In genomic region chr3:47016934-47017435, GRCh38 we compare ENCODE assay signal across 8 cellular contexts. TPM values are rescaled to one million over a fixed set of nuclear protein-coding genes. Genes with fewer than 3 reads are reported as not detected.
DNase-seq lines count a peak whose midpoint lies in the region; ATAC-seq and TF ChIP-seq lines count a peak whose summit lies in the region.

No MANE protein-coding gene starts in this region.

- H4K20me1 ChIP-seq in Karpas-422 (ENCODE audit: insufficient read depth, low read depth, low read length) = peaks cover 8% of the 10 kb centered on the region; the same call in 1 of the 2 replicates

- H3K4me3 Mint-ChIP-seq in nephron = no peak overlapping the region

- peaks cover 11% of the 10 kb centered on the region for H3K4me1 Mint-ChIP-seq in nephron

- peaks cover 14% of the 10 kb centered on the region for H3K36me3 ChIP-seq in Karpas-422 (ENCODE audit: insufficient read depth, low read length)

- no peak overlapping the region for H3K4me3 ChIP-seq in Karpas-422 (ENCODE audit: low read length)

- H3K4me2 ChIP-seq in Karpas-422 (ENCODE audit: low read depth, low read length, poor library complexity, severe bottlenecking) = peak overlapping the region; percentile 48

- H3K79me2 ChIP-seq in Karpas-422 (ENCODE audit: low read length) = peaks cover 12% of the 10 kb centered on the region; the same call in 1 of the 2 replicates

- H3K27me3 ChIP-seq in Karpas-422 (ENCODE audit: low read length) = no peaks in the 10 kb centered on the region

- no peaks in the 10 kb centered on the region for H3K27me3 Mint-ChIP-seq in nephron (ENCODE audit: low read depth)

- H3K4me1 ChIP-seq in Karpas-422 (ENCODE audit: low read length) = peaks cover 53% of the 10 kb centered on the region

- peaks cover 45% of the 10 kb centered on the region for H3K36me3 Mint-ChIP-seq in nephron (ENCODE audit: low read depth)

- H3K27ac Mint-ChIP-seq in nephron = peak overlapping the region; percentile 38 to 50 (median 39)

- no peaks in the 10 kb centered on the region for H3K9me3 ChIP-seq in Karpas-422 (ENCODE audit: low read length)

- no peak overlapping the region for H2AFZ ChIP-seq in Karpas-422 (ENCODE audit: low read length)

- peak overlapping the region; percentile 45 for H3K9ac ChIP-seq in Karpas-422 (ENCODE audit: low read length)

- H3K9me3 Mint-ChIP-seq in nephron = no peaks in the 10 kb centered on the region

- peak overlapping the region; percentile 78 for H3K27ac ChIP-seq in Karpas-422 (ENCODE audit: low read length)

- TF ChIP-seq CTCF in nephron (IDR thresholded peaks at IDR 0.05; ENCODE audit: unreplicated experiment in 3 of 3) = no peak

- H3K9me2 ChIP-seq in Karpas-422 (replicated peaks; ENCODE audit: insufficient read depth, low read length) = no peaks in the 10 kb centered on the region

- no peak for ATAC-seq in GM21390 (IDR thresholded peaks at IDR 0.05; ENCODE audit: unreplicated experiment)

- DNase-seq in NCI-H2171 treated with DMSO at 0.1 percent for 48 hours (lab: John Stamatoyannopoulos, UW) (peak; percentile 2), NCI-H2171 (lab: John Stamatoyannopoulos, UW) (no peak), Karpas-422 (peak; percentile 78), amniotic epithelial cell (ENCODE audit: low read depth) (peak; percentile 95), NCI-H2081 treated with DMSO at 0.1 percent for 48 hours (lab: John Stamatoyannopoulos, UW) (no peak), D341Med (ENCODE audit: low spot score) (no peak)

RNA-seq across cellular contexts. Expression of gene NBEAL2, which starts 37.5 kb away (rescaled TPM):
- total RNA-seq in Karpas-422 (2014; rRNA removed; shearing (Covaris generic); ENCODE audit: low replicate concordance) = 60.5 and 133 TPM in 2 replicates

RNA-seq across cellular contexts. Expression of gene CCDC12, which starts 40.4 kb away (rescaled TPM):
- total RNA-seq in Karpas-422 (2014; rRNA removed; shearing (Covaris generic); ENCODE audit: low replicate concordance) = 40.2 and 83.5 TPM in 2 replicates

Comparison
In these comparisons a context has a peak if more than half of its experiments do, and no peak if none do; other contexts are left out.
1. DNase-seq: peak in NCI-H2171 treated with DMSO at 0.1 percent for 48 hours (single experiment), Karpas-422 (single experiment) and amniotic epithelial cell (single experiment); none in NCI-H2171 (single experiment), NCI-H2081 treated with DMSO at 0.1 percent for 48 hours (single experiment) and D341Med (single experiment).